In the genomic region with DNA sequence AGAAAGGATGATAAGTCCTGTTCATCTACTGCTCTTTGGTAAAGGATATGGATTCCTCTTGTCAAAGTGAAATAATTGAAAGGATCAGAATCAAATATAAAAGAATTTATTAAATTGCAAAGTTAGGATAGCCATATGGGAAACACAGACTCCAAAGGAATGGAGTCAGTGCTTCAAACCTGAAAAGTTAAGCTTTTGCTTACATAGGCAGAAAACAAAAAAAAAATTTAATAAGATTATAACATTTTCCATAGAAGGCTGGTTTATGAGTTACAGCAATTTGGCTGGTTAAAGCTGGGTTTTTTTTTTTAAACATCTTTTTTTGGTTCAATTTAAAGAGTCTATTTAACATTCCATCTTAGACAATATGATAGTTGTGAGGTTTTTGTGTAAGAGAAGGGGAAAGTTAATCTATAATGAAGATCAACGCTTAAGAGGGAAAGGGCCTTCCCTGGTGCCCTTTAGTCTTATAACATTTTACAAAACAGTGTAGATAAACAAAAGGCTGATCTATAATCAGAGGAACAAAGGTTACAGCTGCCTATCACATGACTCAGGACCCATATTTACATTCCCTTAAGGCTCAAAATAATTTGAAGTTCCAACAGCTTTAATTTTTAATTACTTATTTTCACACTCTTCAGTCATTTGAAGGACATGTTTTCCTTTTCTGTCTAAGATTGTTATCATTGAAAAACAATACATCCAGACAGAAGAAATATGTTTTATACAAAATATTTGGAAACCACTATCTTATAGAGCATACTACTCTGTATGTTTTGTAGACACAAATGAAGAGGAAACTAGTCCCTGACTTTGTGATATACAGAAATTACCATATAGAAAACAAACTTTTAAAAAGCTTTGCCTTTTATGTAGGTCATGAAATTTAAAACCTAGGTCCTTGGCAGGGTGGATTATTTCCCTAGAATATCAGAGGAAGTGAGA, we compare ENCODE assay signal across 1 cellular context.
A peak's percentile ranks its signal among the peaks of the same experiment; 100 is the strongest.
TF ChIP-seq lines count a peak whose summit lies in the region.

No MANE protein-coding gene starts in this region.

TF ChIP-seq in HepG2, 621 proteins besides CTCF, POLR2A, EP300 and RAD21 (continued from another document and continues in another):
- TF ChIP-seq ZFP91 (CRISPR knock-in tag; IDR thresholded peaks at IDR 0.05; ENCODE audit: borderline replicate concordance), result no peak
- TF ChIP-seq PHF21A (CRISPR knock-in tag; IDR thresholded peaks at IDR 0.05), result no peak
- TF ChIP-seq HMG20B (CRISPR knock-in tag; conservative IDR thresholded peaks at IDR 0.05), result 0 out of 2 replicates have a peak, but pooled peaks have one; percentile 23
- no peak for TF ChIP-seq SKI (IDR thresholded peaks at IDR 0.05; ENCODE audit: partially characterized antibody)
- TF ChIP-seq, protein P1, sequence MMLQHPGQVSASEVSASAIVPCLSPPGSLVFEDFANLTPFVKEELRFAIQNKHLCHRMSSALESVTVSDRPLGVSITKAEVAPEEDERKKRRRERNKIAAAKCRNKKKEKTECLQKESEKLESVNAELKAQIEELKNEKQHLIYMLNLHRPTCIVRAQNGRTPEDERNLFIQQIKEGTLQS (CRISPR knock-in tag; IDR thresholded peaks at IDR 0.05), result peak; percentile 43; the same call in 1 of the 2 replicates
- TF ChIP-seq JUND (CRISPR knock-in tag; IDR thresholded peaks at IDR 0.05), result 0 out of 2 replicates have a peak, but pooled peaks have one; percentile 47
- no peak for TF ChIP-seq TBP (CRISPR knock-in tag; IDR thresholded peaks at IDR 0.05)
- no peak for TF ChIP-seq CBX2 (IDR thresholded peaks at IDR 0.05; ENCODE audit: low read depth, low read length)
- no peak for TF ChIP-seq CBX2 (CRISPR knock-in tag; IDR thresholded peaks at IDR 0.05; ENCODE audit: low read depth)
- no peak for TF ChIP-seq PRDM15 (CRISPR knock-in tag; IDR thresholded peaks at IDR 0.05)
- TF ChIP-seq HHEX (CRISPR knock-in tag; IDR thresholded peaks at IDR 0.05), result no peak
- TF ChIP-seq ZNF746 (CRISPR knock-in tag; IDR thresholded peaks at IDR 0.05), result no peak
- peak; percentile 78 for TF ChIP-seq TFAP4 (IDR thresholded peaks at IDR 0.05; ENCODE audit: borderline replicate concordance, low read depth)
- TF ChIP-seq ATF1 (CRISPR knock-in tag; IDR thresholded peaks at IDR 0.05), result no peak
- no peak for TF ChIP-seq REL (CRISPR knock-in tag; conservative IDR thresholded peaks at IDR 0.05)
- no peak for TF ChIP-seq ZNF615 (CRISPR knock-in tag; IDR thresholded peaks at IDR 0.05; ENCODE audit: borderline replicate concordance)
- TF ChIP-seq PHF5A (CRISPR knock-in tag; IDR thresholded peaks at IDR 0.05; ENCODE audit: low read depth, unreplicated experiment), result peak; percentile 51
- TF ChIP-seq TEAD3 (CRISPR knock-in tag; optimal IDR thresholded peaks at IDR 0.05; ENCODE audit: borderline replicate concordance), result peak; percentile 76
- no peak for TF ChIP-seq HNRNPK (IDR thresholded peaks at IDR 0.05; ENCODE audit: low read depth, low read length, poor library complexity, severe bottlenecking)
- TF ChIP-seq KMT2B (CRISPR knock-in tag; IDR thresholded peaks at IDR 0.05), result no peak
- no peak for TF ChIP-seq RORA (CRISPR knock-in tag; IDR thresholded peaks at IDR 0.05)
- peak; percentile 75; the same call in 1 of the 2 replicates for TF ChIP-seq FOXK1 (CRISPR knock-in tag; IDR thresholded peaks at IDR 0.05; ENCODE audit: borderline replicate concordance, low read depth)
- TF ChIP-seq NCOR1 (IDR thresholded peaks at IDR 0.05; ENCODE audit: borderline replicate concordance, low read length), result peak; percentile 95
- TF ChIP-seq, protein P2, sequence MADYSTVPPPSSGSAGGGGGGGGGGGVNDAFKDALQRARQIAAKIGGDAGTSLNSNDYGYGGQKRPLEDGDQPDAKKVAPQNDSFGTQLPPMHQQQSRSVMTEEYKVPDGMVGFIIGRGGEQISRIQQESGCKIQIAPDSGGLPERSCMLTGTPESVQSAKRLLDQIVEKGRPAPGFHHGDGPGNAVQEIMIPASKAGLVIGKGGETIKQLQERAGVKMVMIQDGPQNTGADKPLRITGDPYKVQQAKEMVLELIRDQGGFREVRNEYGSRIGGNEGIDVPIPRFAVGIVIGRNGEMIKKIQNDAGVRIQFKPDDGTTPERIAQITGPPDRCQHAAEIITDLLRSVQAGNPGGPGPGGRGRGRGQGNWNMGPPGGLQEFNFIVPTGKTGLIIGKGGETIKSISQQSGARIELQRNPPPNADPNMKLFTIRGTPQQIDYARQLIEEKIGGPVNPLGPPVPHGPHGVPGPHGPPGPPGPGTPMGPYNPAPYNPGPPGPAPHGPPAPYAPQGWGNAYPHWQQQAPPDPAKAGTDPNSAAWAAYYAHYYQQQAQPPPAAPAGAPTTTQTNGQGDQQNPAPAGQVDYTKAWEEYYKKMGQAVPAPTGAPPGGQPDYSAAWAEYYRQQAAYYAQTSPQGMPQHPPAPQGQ (CRISPR knock-in tag; IDR thresholded peaks at IDR 0.05; ENCODE audit: borderline replicate concordance), result no peak
- peak; percentile 45; the same call in 1 of the 2 replicates for TF ChIP-seq FOXA1 (IDR thresholded peaks at IDR 0.05)
- peak; percentile 84 for TF ChIP-seq FOXA1 (CRISPR knock-in tag; IDR thresholded peaks at IDR 0.05)
- TF ChIP-seq MXD3 (CRISPR knock-in tag; IDR thresholded peaks at IDR 0.05), result no peak
- TF ChIP-seq MED8 (CRISPR knock-in tag; IDR thresholded peaks at IDR 0.05; ENCODE audit: insufficient replicate concordance), result no peak
- TF ChIP-seq ZNF543 (CRISPR knock-in tag; IDR thresholded peaks at IDR 0.05), result no peak
- TF ChIP-seq, protein P3, sequence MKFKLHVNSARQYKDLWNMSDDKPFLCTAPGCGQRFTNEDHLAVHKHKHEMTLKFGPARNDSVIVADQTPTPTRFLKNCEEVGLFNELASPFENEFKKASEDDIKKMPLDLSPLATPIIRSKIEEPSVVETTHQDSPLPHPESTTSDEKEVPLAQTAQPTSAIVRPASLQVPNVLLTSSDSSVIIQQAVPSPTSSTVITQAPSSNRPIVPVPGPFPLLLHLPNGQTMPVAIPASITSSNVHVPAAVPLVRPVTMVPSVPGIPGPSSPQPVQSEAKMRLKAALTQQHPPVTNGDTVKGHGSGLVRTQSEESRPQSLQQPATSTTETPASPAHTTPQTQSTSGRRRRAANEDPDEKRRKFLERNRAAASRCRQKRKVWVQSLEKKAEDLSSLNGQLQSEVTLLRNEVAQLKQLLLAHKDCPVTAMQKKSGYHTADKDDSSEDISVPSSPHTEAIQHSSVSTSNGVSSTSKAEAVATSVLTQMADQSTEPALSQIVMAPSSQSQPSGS (CRISPR knock-in tag; IDR thresholded peaks at IDR 0.05), result peak; percentile 44; the same call in 1 of the 2 replicates
- TF ChIP-seq ZNF737 (CRISPR knock-in tag; IDR thresholded peaks at IDR 0.05; ENCODE audit: borderline replicate concordance), result no peak
- no peak for TF ChIP-seq ZNF207 (IDR thresholded peaks at IDR 0.05; ENCODE audit: borderline replicate concordance)
- no peak for TF ChIP-seq ZBTB37 (CRISPR knock-in tag; IDR thresholded peaks at IDR 0.05)
- TF ChIP-seq ZNF496 (CRISPR knock-in tag; IDR thresholded peaks at IDR 0.05; ENCODE audit: insufficient replicate concordance), result no peak
- peak; percentile 73; the same call in 1 of the 2 replicates for TF ChIP-seq FOXO1 (CRISPR knock-in tag; IDR thresholded peaks at IDR 0.05)
- no peak for TF ChIP-seq SP2 (CRISPR knock-in tag; IDR thresholded peaks at IDR 0.05)
- TF ChIP-seq, protein P4, sequence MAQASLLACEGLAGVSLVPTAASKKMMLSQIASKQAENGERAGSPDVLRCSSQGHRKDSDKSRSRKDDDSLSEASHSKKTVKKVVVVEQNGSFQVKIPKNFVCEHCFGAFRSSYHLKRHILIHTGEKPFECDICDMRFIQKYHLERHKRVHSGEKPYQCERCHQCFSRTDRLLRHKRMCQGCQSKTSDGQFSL (CRISPR knock-in tag; IDR thresholded peaks at IDR 0.05), result no peak
- TF ChIP-seq, protein P5, sequence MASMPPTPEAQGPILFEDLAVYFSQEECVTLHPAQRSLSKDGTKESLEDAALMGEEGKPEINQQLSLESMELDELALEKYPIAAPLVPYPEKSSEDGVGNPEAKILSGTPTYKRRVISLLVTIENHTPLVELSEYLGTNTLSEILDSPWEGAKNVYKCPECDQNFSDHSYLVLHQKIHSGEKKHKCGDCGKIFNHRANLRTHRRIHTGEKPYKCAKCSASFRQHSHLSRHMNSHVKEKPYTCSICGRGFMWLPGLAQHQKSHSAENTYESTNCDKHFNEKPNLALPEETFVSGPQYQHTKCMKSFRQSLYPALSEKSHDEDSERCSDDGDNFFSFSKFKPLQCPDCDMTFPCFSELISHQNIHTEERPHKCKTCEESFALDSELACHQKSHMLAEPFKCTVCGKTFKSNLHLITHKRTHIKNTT (CRISPR knock-in tag; IDR thresholded peaks at IDR 0.05), result no peak
- no peak for TF ChIP-seq DR1 (CRISPR knock-in tag; IDR thresholded peaks at IDR 0.05)
- TF ChIP-seq, protein P6, sequence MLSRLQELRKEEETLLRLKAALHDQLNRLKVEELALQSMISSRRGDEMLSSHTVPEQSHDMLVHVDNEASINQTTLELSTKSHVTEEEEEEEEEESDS (CRISPR knock-in tag; IDR thresholded peaks at IDR 0.05; ENCODE audit: borderline replicate concordance), result no peak
- TF ChIP-seq ZNF317 (CRISPR knock-in tag; IDR thresholded peaks at IDR 0.05), result no peak
- TF ChIP-seq FOXJ3 (CRISPR knock-in tag; IDR thresholded peaks at IDR 0.05; ENCODE audit: borderline replicate concordance), result peak; percentile 87; the same call in 1 of the 2 replicates
- peak; percentile 42 for TF ChIP-seq SAP130 (CRISPR knock-in tag; IDR thresholded peaks at IDR 0.05; ENCODE audit: low read depth)
- TF ChIP-seq, protein P7, sequence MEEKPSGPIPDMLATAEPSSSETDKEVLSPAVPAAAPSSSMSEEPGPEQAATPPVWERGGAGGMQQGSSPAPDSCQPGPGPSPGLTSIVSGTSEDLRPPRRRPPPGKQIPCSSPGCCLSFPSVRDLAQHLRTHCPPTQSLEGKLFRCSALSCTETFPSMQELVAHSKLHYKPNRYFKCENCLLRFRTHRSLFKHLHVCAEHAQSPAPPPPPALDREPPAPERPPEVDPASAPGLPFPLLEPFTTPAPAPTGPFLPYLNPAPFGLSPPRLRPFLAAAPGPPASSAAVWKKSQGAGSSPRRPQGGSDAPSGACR (CRISPR knock-in tag; IDR thresholded peaks at IDR 0.05), result no peak
- TF ChIP-seq GFI1 (CRISPR knock-in tag; IDR thresholded peaks at IDR 0.05; ENCODE audit: borderline replicate concordance), result no peak
- no peak for TF ChIP-seq RELA (CRISPR knock-in tag; IDR thresholded peaks at IDR 0.05)
- TF ChIP-seq ZNF720 (CRISPR knock-in tag; IDR thresholded peaks at IDR 0.05), result no peak
- TF ChIP-seq MED1 (CRISPR knock-in tag; IDR thresholded peaks at IDR 0.05), result peak; percentile 74
- TF ChIP-seq FOXA3 (CRISPR knock-in tag; IDR thresholded peaks at IDR 0.05), result peak; percentile 97
- TF ChIP-seq ZNF17 (CRISPR knock-in tag; IDR thresholded peaks at IDR 0.05), result no peak
- TF ChIP-seq PLRG1 (conservative IDR thresholded peaks at IDR 0.05), result no peak
- TF ChIP-seq PCBP2 (optimal IDR thresholded peaks at IDR 0.05; ENCODE audit: low read depth, low read length, poor library complexity, severe bottlenecking), result no peak
